In the genomic region with DNA sequence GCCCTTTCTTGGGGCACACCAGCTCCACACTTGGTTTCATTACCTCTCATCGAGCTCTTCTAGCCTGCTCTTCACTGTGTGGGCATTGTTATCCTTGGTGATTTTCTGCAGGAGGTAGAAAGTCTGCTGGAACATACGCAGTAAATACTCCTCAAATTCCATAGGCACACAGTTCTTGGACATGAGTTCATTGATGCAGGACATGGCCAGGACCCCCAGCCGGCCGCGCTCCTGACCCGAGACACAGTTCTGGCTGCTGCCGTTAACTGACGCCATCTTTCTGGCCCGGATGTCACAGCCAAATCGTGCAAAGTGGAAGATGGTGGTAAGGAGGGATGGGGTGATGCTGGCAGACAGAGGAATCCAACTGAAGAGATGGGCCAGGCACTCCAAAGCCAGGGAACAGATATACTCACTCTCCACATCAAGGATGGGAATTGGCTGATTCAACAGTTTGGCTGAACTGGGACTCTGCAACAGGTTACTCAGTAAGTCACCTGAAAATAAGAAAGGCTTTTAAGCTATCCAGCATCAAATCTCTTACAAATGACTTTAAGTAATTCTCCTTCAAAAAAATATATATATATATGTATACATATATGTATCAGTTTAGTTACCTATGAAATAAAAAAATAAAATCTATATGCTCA, we compare ENCODE assay signal across 1 cellular context.
TF ChIP-seq lines count a peak whose summit lies in the region.

No MANE protein-coding gene starts in this region.

TF ChIP-seq in HEK293, 187 proteins besides CTCF, POLR2A, EP300 and RAD21 (continued from another document):
- TF ChIP-seq, protein P1, sequence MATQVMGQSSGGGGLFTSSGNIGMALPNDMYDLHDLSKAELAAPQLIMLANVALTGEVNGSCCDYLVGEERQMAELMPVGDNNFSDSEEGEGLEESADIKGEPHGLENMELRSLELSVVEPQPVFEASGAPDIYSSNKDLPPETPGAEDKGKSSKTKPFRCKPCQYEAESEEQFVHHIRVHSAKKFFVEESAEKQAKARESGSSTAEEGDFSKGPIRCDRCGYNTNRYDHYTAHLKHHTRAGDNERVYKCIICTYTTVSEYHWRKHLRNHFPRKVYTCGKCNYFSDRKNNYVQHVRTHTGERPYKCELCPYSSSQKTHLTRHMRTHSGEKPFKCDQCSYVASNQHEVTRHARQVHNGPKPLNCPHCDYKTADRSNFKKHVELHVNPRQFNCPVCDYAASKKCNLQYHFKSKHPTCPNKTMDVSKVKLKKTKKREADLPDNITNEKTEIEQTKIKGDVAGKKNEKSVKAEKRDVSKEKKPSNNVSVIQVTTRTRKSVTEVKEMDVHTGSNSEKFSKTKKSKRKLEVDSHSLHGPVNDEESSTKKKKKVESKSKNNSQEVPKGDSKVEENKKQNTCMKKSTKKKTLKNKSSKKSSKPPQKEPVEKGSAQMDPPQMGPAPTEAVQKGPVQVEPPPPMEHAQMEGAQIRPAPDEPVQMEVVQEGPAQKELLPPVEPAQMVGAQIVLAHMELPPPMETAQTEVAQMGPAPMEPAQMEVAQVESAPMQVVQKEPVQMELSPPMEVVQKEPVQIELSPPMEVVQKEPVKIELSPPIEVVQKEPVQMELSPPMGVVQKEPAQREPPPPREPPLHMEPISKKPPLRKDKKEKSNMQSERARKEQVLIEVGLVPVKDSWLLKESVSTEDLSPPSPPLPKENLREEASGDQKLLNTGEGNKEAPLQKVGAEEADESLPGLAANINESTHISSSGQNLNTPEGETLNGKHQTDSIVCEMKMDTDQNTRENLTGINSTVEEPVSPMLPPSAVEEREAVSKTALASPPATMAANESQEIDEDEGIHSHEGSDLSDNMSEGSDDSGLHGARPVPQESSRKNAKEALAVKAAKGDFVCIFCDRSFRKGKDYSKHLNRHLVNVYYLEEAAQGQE (tag by site-specific recombination; IDR thresholded peaks at IDR 0.05): no peak
- TF ChIP-seq SCRT1 (tag by site-specific recombination; IDR thresholded peaks at IDR 0.05; ENCODE audit: borderline replicate concordance): peak; percentile 85; the same call in 1 of the 2 replicates
- TF ChIP-seq, protein P2, sequence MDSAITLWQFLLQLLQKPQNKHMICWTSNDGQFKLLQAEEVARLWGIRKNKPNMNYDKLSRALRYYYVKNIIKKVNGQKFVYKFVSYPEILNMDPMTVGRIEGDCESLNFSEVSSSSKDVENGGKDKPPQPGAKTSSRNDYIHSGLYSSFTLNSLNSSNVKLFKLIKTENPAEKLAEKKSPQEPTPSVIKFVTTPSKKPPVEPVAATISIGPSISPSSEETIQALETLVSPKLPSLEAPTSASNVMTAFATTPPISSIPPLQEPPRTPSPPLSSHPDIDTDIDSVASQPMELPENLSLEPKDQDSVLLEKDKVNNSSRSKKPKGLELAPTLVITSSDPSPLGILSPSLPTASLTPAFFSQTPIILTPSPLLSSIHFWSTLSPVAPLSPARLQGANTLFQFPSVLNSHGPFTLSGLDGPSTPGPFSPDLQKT (IDR thresholded peaks at IDR 0.05; ENCODE audit: borderline replicate concordance, low read depth, low read length): no peak
